In the genomic region with DNA sequence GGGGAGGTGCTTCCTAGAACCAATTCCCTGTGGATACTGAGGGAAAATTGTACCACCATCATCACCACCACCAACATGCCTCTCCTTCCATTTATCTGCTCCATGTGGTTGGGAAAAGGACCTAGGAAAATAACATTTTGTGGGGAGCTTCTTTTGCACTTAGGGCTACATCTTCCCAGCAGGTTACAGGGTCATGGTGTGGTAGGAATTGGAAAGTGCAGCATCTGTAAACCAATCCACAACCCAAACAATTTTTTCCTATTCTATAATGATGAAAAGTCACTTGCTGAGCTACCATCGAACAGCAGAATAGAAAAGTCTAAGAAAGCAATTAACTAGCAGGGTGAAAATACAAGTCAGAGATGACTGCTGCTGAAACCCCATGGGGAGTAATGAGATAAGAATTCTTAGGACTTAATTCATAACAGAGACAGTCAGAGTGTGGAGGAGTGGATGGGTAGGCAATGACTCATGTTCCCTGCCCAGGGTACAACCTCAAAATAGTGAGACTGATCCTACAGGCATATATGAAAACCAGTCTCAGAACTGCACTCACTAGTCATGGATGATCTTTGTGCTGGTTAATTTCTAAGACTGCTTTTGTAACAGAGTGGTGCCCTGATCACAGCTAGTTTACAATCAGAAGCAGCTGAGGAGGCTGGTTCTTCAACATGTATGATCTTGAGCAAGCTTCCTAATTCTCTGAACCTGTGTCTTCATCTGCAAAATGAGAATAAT, we compare ENCODE assay signal across 8 cellular contexts. TPM values are rescaled to one million over a fixed set of nuclear protein-coding genes. Genes with fewer than 3 reads are reported as not detected.
DNase-seq lines count a peak whose midpoint lies in the region; ATAC-seq and TF ChIP-seq lines count a peak whose summit lies in the region.

No MANE protein-coding gene starts in this region.

- DNase-seq in Caki2 (ENCODE audit: low read depth) (peak; percentile 67), HT1080 (ENCODE audit: low read depth) (peak; percentile 96), chondrocyte (ENCODE audit: low spot score) (no peak), CD14-positive monocyte (ENCODE audit: low spot score) (no peak), MM.1S (no peak), COR-L47 (lab: John Stamatoyannopoulos, UW) (no peak)

- H3K4me2 ChIP-seq in MM.1S (ENCODE audit: low read depth, low read length), result no peak overlapping the region

- no peak overlapping the region for H3K4me3 ChIP-seq in MM.1S (ENCODE audit: low read length)

- no peak overlapping the region for H3K27ac ChIP-seq in MM.1S (ENCODE audit: low read length)

- H3K79me2 ChIP-seq in MM.1S (ENCODE audit: low read length), result no peaks in the 10 kb centered on the region

- in situ Hi-C loops in Caki2 (cut with HindIII; ENCODE audit: low pct_unique_long_range_greater_than_20kb, low sequenced_read_pairs), result no loop called here

- H3K36me3 ChIP-seq in MM.1S (replicated peaks; ENCODE audit: insufficient read depth, low read length), result no peaks in the 10 kb centered on the region

- no peaks in the 10 kb centered on the region for H3K36me3 Mint-ChIP-seq in chondrocyte (ENCODE audit: low read depth)
- peaks cover 4% of the 10 kb centered on the region for H3K36me3 Mint-ChIP-seq in stimulated activated naive CD8-positive, alpha-beta T cell treated with anti-CD3 and anti-CD28 coated beads, Interleukin-15, Interleukin-2, amounts not matched to agents 100 ng/mL and 50 ng/mL, for 24 hours (ENCODE audit: low read depth)
- H3K36me3 Mint-ChIP-seq in CD14-positive monocyte, result peaks cover 0 to 3% of the 10 kb centered on the region in 2 donors

- no peaks in the 10 kb centered on the region for H3F3A ChIP-seq in MM.1S (ENCODE audit: insufficient read depth, low read length)

- peak overlapping the region; percentile 18 for H3K4me3 Mint-ChIP-seq in chondrocyte (ENCODE audit: unreplicated experiment)
- no peak overlapping the region for H3K4me3 Mint-ChIP-seq in stimulated activated naive CD8-positive, alpha-beta T cell treated with anti-CD3 and anti-CD28 coated beads, Interleukin-15, Interleukin-2, amounts not matched to agents 100 ng/mL and 50 ng/mL, for 24 hours
- H3K4me3 Mint-ChIP-seq in CD14-positive monocyte, result no peak overlapping the region

- H3K9me3 Mint-ChIP-seq in chondrocyte (ENCODE audit: low read depth) (peaks cover 2% of the 10 kb centered on the region), CD14-positive monocyte (no peaks in the 10 kb centered on the region)
- no peaks in the 10 kb centered on the region for H3K9me3 Mint-ChIP-seq in stimulated activated naive CD8-positive, alpha-beta T cell treated with anti-CD3 and anti-CD28 coated beads, Interleukin-15, Interleukin-2, amounts not matched to agents 100 ng/mL and 50 ng/mL, for 24 hours

- H3K4me1 ChIP-seq in MM.1S (ENCODE audit: low read length), result no peaks in the 10 kb centered on the region

- H4K20me1 ChIP-seq in MM.1S (ENCODE audit: insufficient read depth, low read length), result no peaks in the 10 kb centered on the region

- no peak overlapping the region for H3K9ac ChIP-seq in MM.1S (ENCODE audit: low read length)

- H2AFZ ChIP-seq in MM.1S (ENCODE audit: low read length), result no peak overlapping the region

- H3K4me1 Mint-ChIP-seq in chondrocyte (ENCODE audit: low read depth) (peaks cover 79% of the 10 kb centered on the region), CD14-positive monocyte (peaks cover 14% of the 10 kb centered on the region)
- peaks cover 28% of the 10 kb centered on the region for H3K4me1 Mint-ChIP-seq in stimulated activated naive CD8-positive, alpha-beta T cell treated with anti-CD3 and anti-CD28 coated beads, Interleukin-15, Interleukin-2, amounts not matched to agents 100 ng/mL and 50 ng/mL, for 24 hours (ENCODE audit: low read depth)

- no peaks in the 10 kb centered on the region for H3K27me3 Mint-ChIP-seq in chondrocyte (ENCODE audit: low read depth)
- H3K27me3 Mint-ChIP-seq in stimulated activated naive CD8-positive, alpha-beta T cell treated with anti-CD3 and anti-CD28 coated beads, Interleukin-15, Interleukin-2, amounts not matched to agents 100 ng/mL and 50 ng/mL, for 24 hours, result no peaks in the 10 kb centered on the region
- H3K27me3 Mint-ChIP-seq in CD14-positive monocyte (ENCODE audit: low read depth in 3 of 3), result no peaks in the 10 kb centered on the region

- peak overlapping the region; percentile 85 for H3K27ac Mint-ChIP-seq in chondrocyte (ENCODE audit: unreplicated experiment)
- peak overlapping the region; percentile 26 for H3K27ac Mint-ChIP-seq in stimulated activated naive CD8-positive, alpha-beta T cell treated with anti-CD3 and anti-CD28 coated beads, Interleukin-15, Interleukin-2, amounts not matched to agents 100 ng/mL and 50 ng/mL, for 24 hours
- no peak overlapping the region for H3K27ac Mint-ChIP-seq in CD14-positive monocyte

- peak; percentile 64 for ATAC-seq in GM21381 (IDR thresholded peaks at IDR 0.05; ENCODE audit: unreplicated experiment)

- intact Hi-C loops in CD14-positive monocyte (cut with micrococcal nuclease), result no loop called here

- H3K9me3 ChIP-seq in MM.1S (replicated peaks; ENCODE audit: insufficient read depth, low read length), result no peaks in the 10 kb centered on the region

- H3K27me3 ChIP-seq in MM.1S (replicated peaks; ENCODE audit: insufficient read depth, low read length), result no peaks in the 10 kb centered on the region

- peak; percentile 37 for TF ChIP-seq CTCF in chondrocyte (IDR thresholded peaks at IDR 0.05)
- no peak for TF ChIP-seq CTCF in CD14-positive monocyte (IDR thresholded peaks at IDR 0.05)
- no peak for TF ChIP-seq CTCF in MM.1S (IDR thresholded peaks at IDR 0.05; ENCODE audit: low read length)

- no peaks in the 10 kb centered on the region for H3K9me2 ChIP-seq in MM.1S (replicated peaks; ENCODE audit: insufficient read depth, low read length)

RNA-seq across cellular contexts. Expression of a gene that starts 38.1 kb away (rescaled TPM):
- 0.29 TPM in 1 of 2 replicates, not detected in the other for total RNA-seq in Caki2 (2014; rRNA removed; shearing (Covaris generic); ENCODE audit: low replicate concordance)
- total RNA-seq in HT1080 (2014; rRNA removed; shearing (Covaris generic)), result 0.20 TPM in 1 of 2 replicates, not detected in the other
- polyA plus RNA-seq in HT1080 (2015; cell fraction: cytosol; rRNA removed), result not detected in 2 replicates
- polyA plus RNA-seq in HT1080 (2015; cell fraction: nucleus; rRNA removed), result not detected in 2 replicates
- 0.45 to 0.59 TPM in 2 of 3 replicates, not detected in the other for total RNA-seq in chondrocyte
- polyA plus RNA-seq in CD14-positive monocyte, result under 1 TPM in 1 of 2 donors, not detected in 1; 0.51 TPM

Comparison
In these comparisons a context has a peak if more than half of its experiments do, and no peak if none do; other contexts are left out.
1. DNase-seq: peak in Caki2 (single experiment) and HT1080 (single experiment); none in chondrocyte (single experiment), CD14-positive monocyte (single experiment), MM.1S (single experiment) and COR-L47 (single experiment).
2. H3K27ac Mint-ChIP-seq: peak in chondrocyte (single experiment) and stimulated activated naive CD8-positive, alpha-beta T cell treated with anti-CD3 and anti-CD28 coated beads, Interleukin-15, Interleukin-2, amounts not matched to agents 100 ng/mL and 50 ng/mL, for 24 hours (single experiment); none in CD14-positive monocyte (0 of 7).